24 cellular contexts compared by ENCODE assay signal in the genomic region with DNA sequence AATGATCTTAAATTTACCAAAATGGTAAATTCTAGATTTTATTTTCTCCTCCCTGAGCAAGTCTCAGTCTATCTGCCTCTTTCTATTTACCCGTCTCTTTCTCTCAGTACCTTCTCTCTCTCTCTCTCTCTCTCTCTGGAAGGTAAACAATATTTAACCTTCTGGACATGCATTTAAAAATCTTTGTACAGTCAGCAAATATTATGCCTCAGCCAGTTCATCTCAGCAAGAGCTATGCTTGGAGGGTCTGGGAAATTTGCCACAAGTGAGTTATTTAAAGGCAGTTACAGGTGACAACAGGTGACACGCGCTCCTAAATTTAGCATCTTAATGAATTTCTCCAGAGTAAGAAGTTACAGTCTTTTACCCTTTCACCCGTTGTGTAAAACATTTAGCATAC. TPM values are rescaled to one million over a fixed set of nuclear protein-coding genes. Genes with fewer than 3 reads are reported as not detected.
DNase-seq lines count a peak whose midpoint lies in the region; ATAC-seq and TF ChIP-seq lines count a peak whose summit lies in the region.
"Had no signal": no experiment of that assay in that cellular context is flagged by ENCODE, and none has a peak within 500 bp of the region (broad histone marks: within the 10 kb centered on the region; RNA-seq: fewer than 3 reads in every experiment).

No MANE protein-coding gene starts in this region.

- H3K4me3 ChIP-seq in gastrocnemius medialis, result no peak overlapping the region
- H3K4me3 ChIP-seq: ascending aorta, HAP-1, left lung, tibial nerve had no signal

- H3K36me3 ChIP-seq in gastrocnemius medialis, result no peaks in the 10 kb centered on the region
- H3K36me3 ChIP-seq: ascending aorta, HAP-1, left lung, tibial nerve had no signal

- H3K4me3 Mint-ChIP-seq in Calu3 (ENCODE audit: low read depth, unreplicated experiment), result no peak overlapping the region
- H3K4me3 Mint-ChIP-seq: activated B cell treated with CpG ODN at 0.5 μM for 24 hours; activated CD4-positive, alpha-beta T cell treated with anti-CD3 and anti-CD28 coated beads, Interleukin-2, amount 10 ng/mL, durations not matched to agents 7 days and 5 days; activated T-cell treated with anti-CD3 and anti-CD28 coated beads, Interleukin-2, amount 50 U/mL, for 24 hours; CD4-positive, alpha-beta memory T cell; T-cell had no signal

- intact Hi-C loops in gastrocnemius medialis (cut with DNase I; ENCODE audit: low total_unique reads) (loop anchor here (1.0 kb wide), 1 partner anchor 23 kb away; no protein-coding TSS in a partner anchor), Calu3 (cut with micrococcal nuclease; ENCODE audit: unreplicated experiment) (no loop called here)

- H3K9me3 ChIP-seq in gastrocnemius medialis, result no peaks in the 10 kb centered on the region
- H3K9me3 ChIP-seq: HAP-1 had no signal

- H3K9me3 Mint-ChIP-seq in Calu3 (ENCODE audit: low read depth, unreplicated experiment), result peaks cover 17% of the 10 kb centered on the region

- ATAC-seq in gastrocnemius medialis, result peak; percentile 27 to 71
- ATAC-seq: left lung, T-cell had no signal

- no TSS peak for BruUV-seq in Calu3 (replicated peaks; lab: Mats Ljungman, UMichigan)

- no peak for TF ChIP-seq POLR2A in gastrocnemius medialis (IDR thresholded peaks at IDR 0.05)

- in situ Hi-C loops in gastrocnemius medialis (cut with MboI; ENCODE audit: low sequenced_read_pairs in 4 of 4), result loop anchor here in 1 of 4 donors (10.0 kb wide), 1 partner anchor 51 kb away; no protein-coding TSS in a partner anchor

- DNase-seq in NCI-H748 (lab: John Stamatoyannopoulos, UW; ENCODE audit: unreplicated experiment) (peak; percentile 6), NCI-H748 treated with DMSO at 0.1 percent for 48 hours (lab: John Stamatoyannopoulos, UW) (no peak), NCI-H2227 (lab: John Stamatoyannopoulos, UW; ENCODE audit: unreplicated experiment) (peak; percentile 5), cerebellar nuclear complex (lab: John Stamatoyannopoulos, UW) (peak; percentile 58 to 81), gastrocnemius medialis (peak in 1 of 2 donors; percentile 56), Calu3 (no peak), NCI-H774 (lab: John Stamatoyannopoulos, UW) (no peak), NCI-H2107 treated with DMSO at 0.1 percent for 48 hours (lab: John Stamatoyannopoulos, UW; ENCODE audit: unreplicated experiment) (no peak)
- DNase-seq: activated B cell treated with CpG ODN at 0.5 μM for 24 hours; activated CD4-positive, alpha-beta T cell treated with anti-CD3 and anti-CD28 coated beads, Interleukin-2, amount 10 ng/mL, durations not matched to agents 7 days and 5 days; activated T-cell treated with anti-CD3 and anti-CD28 coated beads, Interleukin-2, amount 50 U/mL, for 24 hours; CD4-positive, alpha-beta memory T cell; effector CD8-positive, alpha-beta T cell; glutamatergic neuron; Kasumi-1; left lung; NCI-H187; NCI-H526; posterior cingulate gyrus; stimulated activated CD4-positive, alpha-beta T cell treated with anti-CD3 and anti-CD28 coated beads, Interleukin-4, amount 100 ng/mL, for 1 hour; T-cell had no signal

- TF ChIP-seq CTCF in gastrocnemius medialis (IDR thresholded peaks at IDR 0.05 in 4 of 5, conservative IDR thresholded peaks at IDR 0.05 in 1 of 5), result no peak
- TF ChIP-seq CTCF in Calu3 (IDR thresholded peaks at IDR 0.05; ENCODE audit: unreplicated experiment), result no peak

- no peak overlapping the region for H3K27ac Mint-ChIP-seq in Calu3 (ENCODE audit: unreplicated experiment)
- H3K27ac Mint-ChIP-seq: activated B cell treated with CpG ODN at 0.5 μM for 24 hours; activated CD4-positive, alpha-beta T cell treated with anti-CD3 and anti-CD28 coated beads, Interleukin-2, amount 10 ng/mL, durations not matched to agents 7 days and 5 days; activated T-cell treated with anti-CD3 and anti-CD28 coated beads, Interleukin-2, amount 50 U/mL, for 24 hours; T-cell had no signal

- no peaks in the 10 kb centered on the region for H3K27me3 ChIP-seq in gastrocnemius medialis
- H3K27me3 ChIP-seq: ascending aorta, left lung, tibial nerve had no signal

- H3K36me3 Mint-ChIP-seq in Calu3 (ENCODE audit: insufficient read depth, unreplicated experiment), result no peaks in the 10 kb centered on the region

- H3K4me1 Mint-ChIP-seq in Calu3 (ENCODE audit: low read depth, unreplicated experiment), result no peaks in the 10 kb centered on the region
- H3K4me1 Mint-ChIP-seq: activated B cell treated with CpG ODN at 0.5 μM for 24 hours had no signal

- H3K27ac ChIP-seq in gastrocnemius medialis, result peak overlapping the region; percentile 80 to 92 (median 84)
- H3K27ac ChIP-seq: left lung, tibial nerve had no signal

- no peaks in the 10 kb centered on the region for H3K27me3 Mint-ChIP-seq in Calu3 (ENCODE audit: unreplicated experiment)
- H3K27me3 Mint-ChIP-seq: activated B cell treated with CpG ODN at 0.5 μM for 24 hours; activated T-cell treated with anti-CD3 and anti-CD28 coated beads, Interleukin-2, amount 50 U/mL, for 24 hours; CD4-positive, alpha-beta memory T cell; T-cell had no signal

- CTCF ChIA-PET in Calu3 (lab: Charles Lee), result interaction anchor here (0.7 kb wide), 2 partner anchors 44 to 54 kb away, joined by 3 read pairs; no protein-coding TSS in a partner anchor

- peaks cover 4 to 27% of the 10 kb centered on the region in 2 donors for H3K4me1 ChIP-seq in gastrocnemius medialis
- H3K4me1 ChIP-seq: left lung, tibial nerve had no signal

RNA-seq across cellular contexts. Expression of gene FOXN2, which starts 8.9 kb away (rescaled TPM):
- 10 to 100 TPM; 15.8 to 25.5 (median 17.9) TPM for total RNA-seq in gastrocnemius medialis
- 30.7 and 33.2 TPM in 2 replicates for total RNA-seq in Calu3 (2022)

Comparison
In these comparisons a context has a peak if more than half of its experiments do, and no peak if none do; other contexts are left out.
1. DNase-seq: peak in NCI-H748 (single experiment), NCI-H2227 (single experiment) and cerebellar nuclear complex (2 of 2); none in NCI-H748 treated with DMSO at 0.1 percent for 48 hours (single experiment), Calu3 (single experiment), NCI-H774 (single experiment) and NCI-H2107 treated with DMSO at 0.1 percent for 48 hours (single experiment).